Comparison of ENCODE assay signal across 8 cellular contexts in the genomic region with DNA sequence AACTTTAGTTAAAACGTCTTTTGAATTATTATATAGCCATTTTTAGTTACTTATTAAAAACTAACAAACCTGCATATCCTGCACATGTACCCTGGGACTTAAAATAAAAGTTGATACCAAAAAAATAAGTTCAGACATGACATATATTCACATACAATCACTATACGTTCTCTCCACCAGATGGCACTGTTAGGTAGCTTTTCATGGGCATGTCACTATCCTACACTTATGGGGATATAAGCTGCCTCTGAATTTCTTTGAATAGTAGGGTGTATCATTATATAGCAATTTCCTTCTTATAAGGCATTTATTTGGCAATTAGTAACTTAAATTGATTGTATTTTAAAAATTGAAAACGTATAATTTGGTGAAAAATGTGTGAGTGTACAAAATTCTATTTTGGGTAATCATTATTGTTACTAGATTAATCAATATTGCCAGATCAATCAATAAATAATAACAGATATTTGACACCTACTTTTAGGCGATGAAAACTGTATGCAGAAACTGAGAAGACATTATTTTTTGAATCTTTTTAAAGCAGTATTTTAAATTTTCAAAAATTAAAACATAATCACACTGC. TPM values are rescaled to one million over a fixed set of nuclear protein-coding genes. Genes with fewer than 3 reads are reported as not detected.
DNase-seq lines count a peak whose midpoint lies in the region; ATAC-seq and TF ChIP-seq lines count a peak whose summit lies in the region.

No MANE protein-coding gene starts in this region.

- DNase-seq in DMS53 treated with DMSO at 0.1 percent for 48 hours (lab: John Stamatoyannopoulos, UW; ENCODE audit: unreplicated experiment) (peak; percentile 81), NCI-H446 (lab: John Stamatoyannopoulos, UW) (peak; percentile 48 to 79), fibroblast of the conjunctiva (ENCODE audit: low read depth) (peak; percentile 70), osteoblast (ENCODE audit: insufficient read length, low spot score, missing footprints) (peak; percentile 50)
- DNase-seq in NK-92 treated with Interleukin-12 subunit alpha and Interleukin-12 subunit beta, amount 100 ng/mL, for 24 hours (lab: John Stamatoyannopoulos, UW) = no peak

- no peaks in the 10 kb centered on the region for H3K79me2 ChIP-seq in osteoblast (ENCODE audit: insufficient read depth, low read length)

- H3K4me3 ChIP-seq in osteoblast (ENCODE audit: insufficient read depth, low read length) = no peak overlapping the region

- ATAC-seq in GM19395 (IDR thresholded peaks at IDR 0.05; ENCODE audit: unreplicated experiment) = peak; percentile 90
- peak; percentile 70 for ATAC-seq in HG03460 (IDR thresholded peaks at IDR 0.05; ENCODE audit: unreplicated experiment)
- peak; percentile 70 to 78 for ATAC-seq in activated CD4-positive, CD25-positive, alpha-beta regulatory T cell treated with anti-CD3 and anti-CD28 coated beads, Interleukin-2, amount 50 U/mL, for 24 hours

- peaks cover 3% of the 10 kb centered on the region for H3K27me3 ChIP-seq in osteoblast (ENCODE audit: insufficient read depth, low read length)

- no peak overlapping the region for H3K27ac ChIP-seq in osteoblast (ENCODE audit: low read depth, low read length)

- no peaks in the 10 kb centered on the region for H4K20me1 ChIP-seq in osteoblast (ENCODE audit: insufficient read depth, low read length)

- no peaks in the 10 kb centered on the region for H3K36me3 ChIP-seq in osteoblast (ENCODE audit: insufficient read depth, low read length)

- no peak overlapping the region for H2AFZ ChIP-seq in osteoblast (ENCODE audit: low read length)

- H3K9me3 ChIP-seq in osteoblast (ENCODE audit: low read depth, low read length) = no peaks in the 10 kb centered on the region

- TF ChIP-seq CTCF in osteoblast (IDR thresholded peaks at IDR 0.05; ENCODE audit: extremely low read depth, low read depth, low read length) = peak; percentile 64

- no peaks in the 10 kb centered on the region for H3K4me1 ChIP-seq in osteoblast (ENCODE audit: insufficient read depth, low read length)

- H3K4me2 ChIP-seq in osteoblast (ENCODE audit: insufficient read depth, low read length) = no peak overlapping the region

RNA-seq across cellular contexts. Expression of a gene that starts 31.8 kb away (rescaled TPM):
- not detected in 2 replicates for total RNA-seq in osteoblast

RNA-seq across cellular contexts. Expression of a gene that starts 55.3 kb away (rescaled TPM):
- not detected in 2 replicates for total RNA-seq in osteoblast
